Comparison of ENCODE assay signal across 24 cellular contexts in the genomic region with DNA sequence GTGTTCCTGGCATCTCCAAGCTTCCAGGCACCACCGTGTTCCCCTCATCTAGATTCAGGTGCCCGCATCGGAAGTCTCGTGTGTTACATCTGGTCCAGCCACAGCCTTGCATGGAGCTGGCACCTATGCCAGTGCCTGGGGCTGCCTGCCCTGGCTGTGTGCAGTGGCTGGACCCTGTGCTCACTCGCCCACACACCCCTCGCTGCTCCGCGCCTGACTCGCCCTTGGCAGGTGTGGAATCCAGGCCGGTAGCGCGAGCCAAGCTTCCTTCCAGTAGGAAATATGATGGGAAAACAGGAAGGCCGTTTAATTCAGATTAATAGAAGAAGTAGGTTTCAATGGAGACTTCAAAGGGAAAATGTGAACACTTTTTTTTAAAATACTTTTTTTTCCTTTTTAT.
DNase-seq lines count a peak whose midpoint lies in the region; ATAC-seq and TF ChIP-seq lines count a peak whose summit lies in the region.
"Had no signal": no experiment of that assay in that cellular context is flagged by ENCODE, and none has a peak within 500 bp of the region (broad histone marks: within the 10 kb centered on the region; RNA-seq: fewer than 3 reads in every experiment).

No MANE protein-coding gene starts in this region.

- H3K27ac Mint-ChIP-seq in T-helper 17 cell (peak overlapping the region; percentile 61), nephron progenitor cell (peak overlapping the region; percentile 66), CD14-positive monocyte (no peak overlapping the region)
- H3K27ac Mint-ChIP-seq: activated T-helper 2 cell treated with anti-CD3 and anti-CD28 coated beads, Interferon-gamma antibody, Interleukin-2, Interleukin-4, amounts not matched to agents 10 μg/mL and 5 μg/mL and 100 μg/mL, durations not matched to agents 14 hours and 24 hours and 36 hours had no signal

- intact Hi-C loops in CD14-positive monocyte (cut with micrococcal nuclease), result no loop called here

- TF ChIP-seq CTCF in nephron progenitor cell (IDR thresholded peaks at IDR 0.05) (no peak), CD14-positive monocyte (IDR thresholded peaks at IDR 0.05) (no peak)

- H3K4me1 Mint-ChIP-seq in T-helper 17 cell (peaks cover 52% of the 10 kb centered on the region), nephron progenitor cell (peaks cover 17% of the 10 kb centered on the region), CD14-positive monocyte (peaks cover 4% of the 10 kb centered on the region)

- 0 out of 2 replicates have a peak, but pooled peaks cover 1% of the 10 kb centered on the region for H3K36me3 ChIP-seq in H7 (replicated peaks; ENCODE audit: control insufficient read depth, insufficient read depth, low read length)
- H3K36me3 ChIP-seq: WERI-Rb-1 had no signal

- H3K9me3 Mint-ChIP-seq in nephron progenitor cell, result peaks cover 20% of the 10 kb centered on the region
- peaks cover 0 to 2% (median 0%) of the 10 kb centered on the region in 7 donors for H3K9me3 Mint-ChIP-seq in CD14-positive monocyte
- H3K9me3 Mint-ChIP-seq: activated T-helper 2 cell treated with anti-CD3 and anti-CD28 coated beads, Interferon-gamma antibody, Interleukin-2, Interleukin-4, amounts not matched to agents 10 μg/mL and 5 μg/mL and 100 μg/mL, durations not matched to agents 14 hours and 24 hours and 36 hours had no signal

- peak overlapping the region; percentile 51 for H3K27ac ChIP-seq in epithelial cell of prostate
- H3K27ac ChIP-seq: coronary artery, GM23248, HL-60, tibial nerve, WERI-Rb-1 had no signal

- ATAC-seq in T-helper 17 cell, result no peak

- no peaks in the 10 kb centered on the region for H3K9me3 ChIP-seq in T-helper 17 cell (ENCODE audit: control insufficient read depth, low read length, poor library complexity, severe bottlenecking)
- H3K9me3 ChIP-seq: SK-N-SH, tibial nerve had no signal

- DNase-seq in DMS53 treated with DMSO at 0.1 percent for 48 hours (lab: John Stamatoyannopoulos, UW; ENCODE audit: unreplicated experiment) (peak; percentile 40), T-helper 17 cell (no peak), epithelial cell of prostate (ENCODE audit: low read depth, low spot score) (no peak), nephron progenitor cell (no peak), DMS114 treated with DMSO at 0.1 percent for 48 hours (lab: John Stamatoyannopoulos, UW; ENCODE audit: unreplicated experiment) (no peak), NCI-H1417 treated with DMSO at 0.1 percent for 48 hours (lab: John Stamatoyannopoulos, UW) (no peak), CD14-positive monocyte (ENCODE audit: low spot score) (no peak), H7 (no peak)
- DNase-seq: activated CD4-positive, alpha-beta T cell treated with anti-CD3 and anti-CD28 coated beads, Interleukin-2, amount 50 U/mL, for 48 hours; activated CD8-positive, alpha-beta memory T cell treated with anti-CD3 and anti-CD28 coated beads, Interleukin-2, amount 50 U/mL, for 48 hours; GM23248; NCI-H1417; NCI-H510A; occipital lobe; RPMI8226; SK-N-SH; stimulated activated naive CD4-positive, alpha-beta T cell treated with Interleukin-2 at 50 U/mL for 16 hours; WERI-Rb-1 had no signal

- no peak overlapping the region for H3K4me3 ChIP-seq in H7 (ENCODE audit: insufficient read depth, low read depth, low read length)
- H3K4me3 ChIP-seq: coronary artery, GM23248, smooth muscle cell, tibial nerve had no signal

- H3K36me3 Mint-ChIP-seq in T-helper 17 cell (ENCODE audit: low read depth), result no peaks in the 10 kb centered on the region
- peaks cover 56% of the 10 kb centered on the region for H3K36me3 Mint-ChIP-seq in nephron progenitor cell (ENCODE audit: low read depth)
- peaks cover 0 to 2% of the 10 kb centered on the region in 2 donors for H3K36me3 Mint-ChIP-seq in CD14-positive monocyte

- H3K27me3 Mint-ChIP-seq in T-helper 17 cell, result no peaks in the 10 kb centered on the region
- no peaks in the 10 kb centered on the region for H3K27me3 Mint-ChIP-seq in nephron progenitor cell (ENCODE audit: low read depth, poor library complexity)
- H3K27me3 Mint-ChIP-seq in CD14-positive monocyte (ENCODE audit: low read depth in 3 of 3), result no peaks in the 10 kb centered on the region
- H3K27me3 Mint-ChIP-seq: brain had no signal

- H3K4me3 Mint-ChIP-seq in T-helper 17 cell, result no peak overlapping the region
- no peak overlapping the region for H3K4me3 Mint-ChIP-seq in nephron progenitor cell
- no peak overlapping the region for H3K4me3 Mint-ChIP-seq in CD14-positive monocyte
- H3K4me3 Mint-ChIP-seq: brain had no signal

- H3K27me3 ChIP-seq in H7 (ENCODE audit: control insufficient read depth, insufficient read depth, low read length), result no peaks in the 10 kb centered on the region
- H3K27me3 ChIP-seq: tibial nerve had no signal

Comparison
In these comparisons a context has a peak if more than half of its experiments do, and no peak if none do; other contexts are left out.
1. H3K27ac Mint-ChIP-seq: peak in T-helper 17 cell (single experiment) and nephron progenitor cell (single experiment); none in CD14-positive monocyte (0 of 7).